10 cellular contexts compared by ENCODE assay signal in the genomic region with DNA sequence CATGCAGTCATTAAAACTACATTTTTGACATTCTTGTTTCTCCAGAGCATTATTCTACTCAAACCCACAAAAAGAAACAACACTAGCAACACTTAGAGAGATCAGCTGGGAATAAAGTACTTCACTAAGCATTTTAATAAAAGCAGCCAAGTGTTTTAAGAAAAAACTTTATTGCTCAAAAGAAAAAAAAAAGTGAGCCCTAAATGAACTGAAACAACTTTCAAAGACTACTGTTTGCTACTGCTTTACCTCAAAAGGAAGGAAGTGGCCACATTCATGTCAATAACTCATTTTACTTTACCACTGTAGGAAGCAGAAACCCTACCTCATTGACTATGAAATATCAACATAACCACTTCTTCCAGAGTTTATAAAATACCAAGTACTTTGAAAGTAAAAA.
DNase-seq lines count a peak whose midpoint lies in the region; ATAC-seq and TF ChIP-seq lines count a peak whose summit lies in the region.
"Had no signal": no experiment of that assay in that cellular context is flagged by ENCODE, and none has a peak within 500 bp of the region (broad histone marks: within the 10 kb centered on the region; RNA-seq: fewer than 3 reads in every experiment).

No MANE protein-coding gene starts in this region.

- in situ Hi-C loops in KBM-7 (cut with MboI; ENCODE audit: low pct_unique_long_range_greater_than_20kb, low sequenced_read_pairs): no loop called here

- TF ChIP-seq POLR2A in GM18505 (IDR thresholded peaks at IDR 0.05; ENCODE audit: borderline replicate concordance, extremely low read depth, insufficient read depth, insufficient read length): no peak

- ATAC-seq in GM18505 (IDR thresholded peaks at IDR 0.05; ENCODE audit: unreplicated experiment) (peak; percentile 64), HG02852 (IDR thresholded peaks at IDR 0.05; ENCODE audit: unreplicated experiment) (no peak)

- no peak overlapping the region for H3K4me3 ChIP-seq in AG10803 (ENCODE audit: low read length)
- H3K4me3 ChIP-seq: skin epidermis had no signal

- DNase-seq in AG10803 (ENCODE audit: low read depth): peak; percentile 51
- DNase-seq in KBM-7: peak; percentile 73
- DNase-seq in amniotic epithelial cell (ENCODE audit: low read depth): peak; percentile 31
- no peak for DNase-seq in activated CD4-positive, CD25-positive, alpha-beta regulatory T cell treated with anti-CD3 and anti-CD28 coated beads, Interleukin-2, amount 50 U/mL, for 72 hours
- DNase-seq in NCI-H82 treated with DMSO at 0.1 percent for 48 hours (lab: John Stamatoyannopoulos, UW; ENCODE audit: unreplicated experiment): no peak
- no peak for DNase-seq in NCI-H2196 (lab: John Stamatoyannopoulos, UW; ENCODE audit: unreplicated experiment)
- DNase-seq: Calu3 had no signal

- no peak for TF ChIP-seq CTCF in AG10803 (conservative IDR thresholded peaks at IDR 0.05; ENCODE audit: low read length)

Comparison
In these comparisons a context has a peak if more than half of its experiments do, and no peak if none do; other contexts are left out.
1. DNase-seq: peak in AG10803 (single experiment), KBM-7 (single experiment) and amniotic epithelial cell (single experiment); none in activated CD4-positive, CD25-positive, alpha-beta regulatory T cell treated with anti-CD3 and anti-CD28 coated beads, Interleukin-2, amount 50 U/mL, for 72 hours (single experiment), NCI-H82 treated with DMSO at 0.1 percent for 48 hours (single experiment) and NCI-H2196 (single experiment).